1 cellular context compared by ENCODE assay signal in genomic region chr3:32882180-32882579, GRCh38.
TF ChIP-seq lines count a peak whose summit lies in the region.

No MANE protein-coding gene starts in this region.

TF ChIP-seq in GM23338, 12 proteins besides CTCF, POLR2A, EP300 and RAD21 (continued from another document):
- no peak for TF ChIP-seq ZNF331 (CRISPR knock-in tag; IDR thresholded peaks at IDR 0.05; ENCODE audit: low read depth)
- TF ChIP-seq, protein P1, sequence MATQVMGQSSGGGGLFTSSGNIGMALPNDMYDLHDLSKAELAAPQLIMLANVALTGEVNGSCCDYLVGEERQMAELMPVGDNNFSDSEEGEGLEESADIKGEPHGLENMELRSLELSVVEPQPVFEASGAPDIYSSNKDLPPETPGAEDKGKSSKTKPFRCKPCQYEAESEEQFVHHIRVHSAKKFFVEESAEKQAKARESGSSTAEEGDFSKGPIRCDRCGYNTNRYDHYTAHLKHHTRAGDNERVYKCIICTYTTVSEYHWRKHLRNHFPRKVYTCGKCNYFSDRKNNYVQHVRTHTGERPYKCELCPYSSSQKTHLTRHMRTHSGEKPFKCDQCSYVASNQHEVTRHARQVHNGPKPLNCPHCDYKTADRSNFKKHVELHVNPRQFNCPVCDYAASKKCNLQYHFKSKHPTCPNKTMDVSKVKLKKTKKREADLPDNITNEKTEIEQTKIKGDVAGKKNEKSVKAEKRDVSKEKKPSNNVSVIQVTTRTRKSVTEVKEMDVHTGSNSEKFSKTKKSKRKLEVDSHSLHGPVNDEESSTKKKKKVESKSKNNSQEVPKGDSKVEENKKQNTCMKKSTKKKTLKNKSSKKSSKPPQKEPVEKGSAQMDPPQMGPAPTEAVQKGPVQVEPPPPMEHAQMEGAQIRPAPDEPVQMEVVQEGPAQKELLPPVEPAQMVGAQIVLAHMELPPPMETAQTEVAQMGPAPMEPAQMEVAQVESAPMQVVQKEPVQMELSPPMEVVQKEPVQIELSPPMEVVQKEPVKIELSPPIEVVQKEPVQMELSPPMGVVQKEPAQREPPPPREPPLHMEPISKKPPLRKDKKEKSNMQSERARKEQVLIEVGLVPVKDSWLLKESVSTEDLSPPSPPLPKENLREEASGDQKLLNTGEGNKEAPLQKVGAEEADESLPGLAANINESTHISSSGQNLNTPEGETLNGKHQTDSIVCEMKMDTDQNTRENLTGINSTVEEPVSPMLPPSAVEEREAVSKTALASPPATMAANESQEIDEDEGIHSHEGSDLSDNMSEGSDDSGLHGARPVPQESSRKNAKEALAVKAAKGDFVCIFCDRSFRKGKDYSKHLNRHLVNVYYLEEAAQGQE (IDR thresholded peaks at IDR 0.05; ENCODE audit: unreplicated experiment) = no peak
- TF ChIP-seq STAT1 (IDR thresholded peaks at IDR 0.05; ENCODE audit: unreplicated experiment) = no peak
- TF ChIP-seq, protein P2, sequence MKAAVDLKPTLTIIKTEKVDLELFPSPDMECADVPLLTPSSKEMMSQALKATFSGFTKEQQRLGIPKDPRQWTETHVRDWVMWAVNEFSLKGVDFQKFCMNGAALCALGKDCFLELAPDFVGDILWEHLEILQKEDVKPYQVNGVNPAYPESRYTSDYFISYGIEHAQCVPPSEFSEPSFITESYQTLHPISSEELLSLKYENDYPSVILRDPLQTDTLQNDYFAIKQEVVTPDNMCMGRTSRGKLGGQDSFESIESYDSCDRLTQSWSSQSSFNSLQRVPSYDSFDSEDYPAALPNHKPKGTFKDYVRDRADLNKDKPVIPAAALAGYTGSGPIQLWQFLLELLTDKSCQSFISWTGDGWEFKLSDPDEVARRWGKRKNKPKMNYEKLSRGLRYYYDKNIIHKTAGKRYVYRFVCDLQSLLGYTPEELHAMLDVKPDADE (IDR thresholded peaks at IDR 0.05) = no peak
